23 cellular contexts compared by ENCODE assay signal in the genomic region with DNA sequence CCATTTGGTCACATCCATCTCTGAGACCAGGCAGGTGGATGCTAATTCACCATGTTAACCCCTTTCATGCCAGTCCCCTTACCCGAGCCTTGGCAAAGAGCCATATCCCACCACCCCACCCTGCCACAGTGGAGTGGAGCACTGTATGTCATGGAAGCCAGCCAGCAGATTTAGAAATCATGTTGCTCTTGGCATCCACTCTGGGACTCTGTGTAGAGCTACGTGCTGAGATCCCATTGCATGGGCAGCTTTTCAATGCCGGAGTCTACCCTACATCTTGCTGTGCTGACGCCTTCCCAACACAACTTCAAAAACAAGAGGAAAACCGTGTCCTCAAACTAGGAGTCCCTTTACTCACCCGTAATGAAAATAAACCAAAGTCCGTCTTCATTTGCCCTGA.
"Had no signal": no experiment of that assay in that cellular context is flagged by ENCODE, and none has a peak within 500 bp of the region (broad histone marks: within the 10 kb centered on the region; RNA-seq: fewer than 3 reads in every experiment).

No MANE protein-coding gene starts in this region.

- H3K27me3 ChIP-seq: cardiac muscle cell, dorsolateral prefrontal cortex, gastrocnemius medialis, left lung, ovary, stomach, testis, transverse colon, upper lobe of right lung, uterus had no signal

- H3K27ac ChIP-seq: cardiac muscle cell, gastrocnemius medialis, left lung, lower lobe of right lung, ovary, stomach, testis, transverse colon, upper lobe of right lung, uterus had no signal

- H3K4me3 ChIP-seq: cardiac muscle cell, dorsolateral prefrontal cortex, gastrocnemius medialis, left lung, lower lobe of right lung, ovary, stomach, testis, transverse colon, upper lobe of right lung, uterus had no signal

- H3K36me3 ChIP-seq: cardiac muscle cell, gastrocnemius medialis, left lung, lower lobe of right lung, ovary, stomach, transverse colon, upper lobe of right lung, uterus had no signal

- ATAC-seq: gastrocnemius medialis; left lung; lower lobe of right lung; naive thymus-derived CD8-positive, alpha-beta T cell; upper lobe of right lung had no signal

- H3K9me3 ChIP-seq: gastrocnemius medialis, left lung, lower lobe of right lung, ovary, stomach, testis, transverse colon, upper lobe of right lung, uterus had no signal

- H3K9me3 Mint-ChIP-seq: naive thymus-derived CD8-positive, alpha-beta T cell; nephron progenitor cell had no signal

- H3K36me3 Mint-ChIP-seq: naive thymus-derived CD8-positive, alpha-beta T cell had no signal

- H3K27ac Mint-ChIP-seq: naive thymus-derived CD8-positive, alpha-beta T cell; nephron progenitor cell had no signal

- H3K4me3 Mint-ChIP-seq: naive thymus-derived CD8-positive, alpha-beta T cell; nephron progenitor cell had no signal

- H3K4me1 ChIP-seq: left lung, lower lobe of right lung, testis, transverse colon, upper lobe of right lung, uterus had no signal

- DNase-seq: cerebellar nuclear complex; dorsolateral prefrontal cortex; effector CD4-positive, alpha-beta T cell; foreskin fibroblast; gastrocnemius medialis; head of caudate nucleus; left lung; lower lobe of right lung; naive thymus-derived CD8-positive, alpha-beta T cell; nephron progenitor cell; nucleus accumbens; ovary; small intestine; stimulated activated CD4-positive, alpha-beta T cell treated with anti-CD3 and anti-CD28 coated beads, Interleukin-1b, Interleukin-23, amount 100 ng/mL, for 48 hours; stimulated activated CD4-positive, alpha-beta T cell treated with anti-CD3 and anti-CD28 coated beads, Interleukin-4, amount 100 ng/mL, for 1 hour; stimulated activated CD8-positive, alpha-beta memory T cell treated with anti-CD3 and anti-CD28 coated beads, Interleukin-4, amount 100 ng/mL, for 48 hours; stimulated activated naive CD4-positive, alpha-beta T cell; stomach; testis; transverse colon; upper lobe of right lung had no signal
